10 cellular contexts compared by ENCODE assay signal in genomic region chr6:37052027-37052628, GRCh38. TPM values are rescaled to one million over a fixed set of nuclear protein-coding genes. Genes with fewer than 3 reads are reported as not detected.
DNase-seq lines count a peak whose midpoint lies in the region; ATAC-seq, FAIRE-seq and TF ChIP-seq lines count a peak whose summit lies in the region.
"Had no signal": no experiment of that assay in that cellular context is flagged by ENCODE, and none has a peak within 500 bp of the region (broad histone marks: within the 10 kb centered on the region; RNA-seq: fewer than 3 reads in every experiment).

No MANE protein-coding gene starts in this region.

- intact Hi-C loops in activated CD4-positive, alpha-beta T cell treated with anti-CD3 and anti-CD28 coated beads for 36 hours (cut with DNase I, micrococcal nuclease), result loop anchor here (5.0 kb wide), 2 partner anchors 50 to 370 kb away; no protein-coding TSS in a partner anchor

- H3K27ac ChIP-seq in neutrophil, result peak overlapping the region; percentile 94

- peak; percentile 3 for ATAC-seq in activated CD4-positive, alpha-beta T cell treated with anti-CD3 and anti-CD28 coated beads for 36 hours
- ATAC-seq in HG02884 (IDR thresholded peaks at IDR 0.05; ENCODE audit: unreplicated experiment), result no peak
- no peak for ATAC-seq in HG02623 (IDR thresholded peaks at IDR 0.05; ENCODE audit: unreplicated experiment)

- peaks cover 55 to 79% of the 10 kb centered on the region in 2 experiments for H3K4me1 ChIP-seq in neutrophil (ENCODE audit: control insufficient read depth in 1 of 2, insufficient read depth in 1 of 2, low read depth in 1 of 2, low read length in 1 of 2)

- H3K4me3 Mint-ChIP-seq in activated CD4-positive, alpha-beta T cell treated with anti-CD3 and anti-CD28 coated beads for 36 hours, result peak overlapping the region; percentile 79
- H3K4me3 Mint-ChIP-seq in activated naive CD8-positive, alpha-beta T cell, result peak overlapping the region; percentile 11

- CTCF ChIA-PET in activated CD4-positive, alpha-beta T cell treated with anti-CD3 and anti-CD28 coated beads for 36 hours (lab: Charles Lee), result interaction anchor here (0.5 to 9.7 kb wide), 18 partner anchors 9 to 624 kb away, joined by 3 to 133 read pairs (median 4); partner anchors contain the start of genes PIM1, TBC1D22B and TMEM217

- H3K36me3 ChIP-seq in neutrophil, result no peaks in the 10 kb centered on the region

- H3K27ac Mint-ChIP-seq in activated CD4-positive, alpha-beta T cell treated with anti-CD3 and anti-CD28 coated beads for 36 hours, result peak overlapping the region; percentile 100
- H3K27ac Mint-ChIP-seq in activated naive CD8-positive, alpha-beta T cell, result peak overlapping the region; percentile 99

- peaks cover 2% of the 10 kb centered on the region for H3K36me3 Mint-ChIP-seq in activated CD4-positive, alpha-beta T cell treated with anti-CD3 and anti-CD28 coated beads for 36 hours (ENCODE audit: low read depth)
- H3K36me3 Mint-ChIP-seq in activated naive CD8-positive, alpha-beta T cell, result no peaks in the 10 kb centered on the region

- DNase-seq in activated CD4-positive, alpha-beta T cell treated with anti-CD3 and anti-CD28 coated beads for 36 hours, result peak; percentile 53
- no peak for DNase-seq in activated CD4-positive, alpha-beta T cell treated with anti-CD3 and anti-CD28 coated beads, Interleukin-2, amount 50 U/mL, for 4 hours
- peak; percentile 51 for DNase-seq in NAMALWA (ENCODE audit: low spot score)
- DNase-seq in GM19239 (ENCODE audit: insufficient read length, low spot score), result no peak

- H3K9me3 Mint-ChIP-seq in activated CD4-positive, alpha-beta T cell treated with anti-CD3 and anti-CD28 coated beads for 36 hours (ENCODE audit: low read depth), result peaks cover 2% of the 10 kb centered on the region
- H3K9me3 Mint-ChIP-seq in activated naive CD8-positive, alpha-beta T cell (ENCODE audit: low read depth), result no peaks in the 10 kb centered on the region

- no peaks in the 10 kb centered on the region for H3K9me3 ChIP-seq in neutrophil

- no peak for TF ChIP-seq CTCF in neutrophil (IDR thresholded peaks at IDR 0.05)

- no peaks in the 10 kb centered on the region for H3K27me3 Mint-ChIP-seq in activated CD4-positive, alpha-beta T cell treated with anti-CD3 and anti-CD28 coated beads for 36 hours
- no peaks in the 10 kb centered on the region for H3K27me3 Mint-ChIP-seq in activated naive CD8-positive, alpha-beta T cell

- POLR2A ChIA-PET in activated CD4-positive, alpha-beta T cell treated with anti-CD3 and anti-CD28 coated beads for 36 hours (lab: Charles Lee), result interaction anchor here (0.8 to 5.4 kb wide), 2 partner anchors 58 to 119 kb away, joined by 4 to 65 read pairs; partner anchors contain the start of gene PIM1

- peaks cover 48% of the 10 kb centered on the region for H3K4me1 Mint-ChIP-seq in activated CD4-positive, alpha-beta T cell treated with anti-CD3 and anti-CD28 coated beads for 36 hours
- H3K4me1 Mint-ChIP-seq in activated naive CD8-positive, alpha-beta T cell (ENCODE audit: low read depth), result peaks cover 53% of the 10 kb centered on the region

- FAIRE-seq in GM19239 (lab: Jason Lieb, UNC), result no peak
- FAIRE-seq: endometrium had no signal

- H3K4me3 ChIP-seq in neutrophil (ENCODE audit: low read depth in 1 of 2, low read length in 1 of 2), result peak overlapping the region; percentile 58

- no peaks in the 10 kb centered on the region for H3K27me3 ChIP-seq in neutrophil

RNA-seq across cellular contexts. Expression of gene FGD2, which starts 46.7 kb away (rescaled TPM):
- under 1 TPM; 0.50 to 0.63 TPM for total RNA-seq in activated CD4-positive, alpha-beta T cell treated with anti-CD3 and anti-CD28 coated beads for 36 hours
- total RNA-seq: osteocyte had no signal

Comparison
In these comparisons a context has a peak if more than half of its experiments do, and no peak if none do; other contexts are left out.
1. DNase-seq: peak in activated CD4-positive, alpha-beta T cell treated with anti-CD3 and anti-CD28 coated beads for 36 hours (single experiment) and NAMALWA (single experiment); none in activated CD4-positive, alpha-beta T cell treated with anti-CD3 and anti-CD28 coated beads, Interleukin-2, amount 50 U/mL, for 4 hours (0 of 2) and GM19239 (single experiment).